10 cellular contexts compared by ENCODE assay signal in genomic region chr14:53432378-53432802, GRCh38.
DNase-seq lines count a peak whose midpoint lies in the region; ATAC-seq and TF ChIP-seq lines count a peak whose summit lies in the region.
"Had no signal": no experiment of that assay in that cellular context is flagged by ENCODE, and none has a peak within 500 bp of the region (broad histone marks: within the 10 kb centered on the region; RNA-seq: fewer than 3 reads in every experiment).

No MANE protein-coding gene starts in this region.

- H3K4me3 Mint-ChIP-seq in activated CD4-positive, alpha-beta T cell treated with anti-CD3 and anti-CD28 coated beads, Interleukin-2, amount 10 ng/mL, durations not matched to agents 24 days and 14 days: no peak overlapping the region
- H3K4me3 Mint-ChIP-seq: dendritic cell treated with granulocyte-macrophage colony-stimulating factor and Interleukin-4, amounts not matched to agents 40 ng/mL and 50 ng/mL, for 4 days had no signal

- H3K27ac Mint-ChIP-seq in activated CD4-positive, alpha-beta T cell treated with anti-CD3 and anti-CD28 coated beads, Interleukin-2, amount 10 ng/mL, durations not matched to agents 24 days and 14 days: no peak overlapping the region
- H3K27ac Mint-ChIP-seq: dendritic cell treated with granulocyte-macrophage colony-stimulating factor and Interleukin-4, amounts not matched to agents 40 ng/mL and 50 ng/mL, for 4 days had no signal

- H3K9me3 Mint-ChIP-seq in activated CD4-positive, alpha-beta T cell treated with anti-CD3 and anti-CD28 coated beads, Interleukin-2, amount 10 ng/mL, durations not matched to agents 24 days and 14 days: no peaks in the 10 kb centered on the region
- H3K9me3 Mint-ChIP-seq: dendritic cell treated with granulocyte-macrophage colony-stimulating factor and Interleukin-4, amounts not matched to agents 40 ng/mL and 50 ng/mL, for 4 days had no signal

- H3K4me3 ChIP-seq in adrenal gland: no peak overlapping the region
- H3K4me3 ChIP-seq: thoracic aorta had no signal

- H3K9me3 ChIP-seq in adrenal gland (replicated peaks in 1 of 3): no peaks in the 10 kb centered on the region
- H3K9me3 ChIP-seq: thoracic aorta had no signal

- 36 to 56% (median 49%) methylated on average over 2 of the region's 2 CpGs for WGBS in adrenal gland, 4 donors

- H3K36me3 Mint-ChIP-seq in activated CD4-positive, alpha-beta T cell treated with anti-CD3 and anti-CD28 coated beads, Interleukin-2, amount 10 ng/mL, durations not matched to agents 24 days and 14 days (ENCODE audit: low read depth): no peaks in the 10 kb centered on the region

- no peaks in the 10 kb centered on the region for H3K4me1 Mint-ChIP-seq in activated CD4-positive, alpha-beta T cell treated with anti-CD3 and anti-CD28 coated beads, Interleukin-2, amount 10 ng/mL, durations not matched to agents 24 days and 14 days

- DNase-seq in activated CD4-positive, alpha-beta T cell treated with anti-CD3 and anti-CD28 coated beads, Interleukin-2, amount 10 ng/mL, durations not matched to agents 24 days and 14 days: peak; percentile 58
- DNase-seq in activated CD4-positive, alpha-beta T cell treated with anti-CD3 and anti-CD28 coated beads for 4 hours: no peak
- DNase-seq in NCI-H1694 (lab: John Stamatoyannopoulos, UW) (peak; percentile 32), adrenal gland (peak in 5 of 7 donors; percentile 15 to 54 (median 24)), islet precursor cell (peak; percentile 77), C1 segment of cervical spinal cord (lab: John Stamatoyannopoulos, UW) (no peak)
- DNase-seq in effector CD8-positive, alpha-beta T cell (lab: John Stamatoyannopoulos, UW): no peak

- no peaks in the 10 kb centered on the region for H3K27me3 ChIP-seq in adrenal gland

- intact Hi-C loops in activated CD4-positive, alpha-beta T cell treated with anti-CD3 and anti-CD28 coated beads, Interleukin-2, amount 10 ng/mL, durations not matched to agents 24 days and 14 days (cut with micrococcal nuclease): loop anchor here (5.0 kb wide), 2 partner anchors 745 to 915 kb away; no protein-coding TSS in a partner anchor
- intact Hi-C loops in adrenal gland (cut with DNase I): no loop called here

- H3K27me3 Mint-ChIP-seq in activated CD4-positive, alpha-beta T cell treated with anti-CD3 and anti-CD28 coated beads, Interleukin-2, amount 10 ng/mL, durations not matched to agents 24 days and 14 days: peaks cover 3% of the 10 kb centered on the region
- H3K27me3 Mint-ChIP-seq: dendritic cell treated with granulocyte-macrophage colony-stimulating factor and Interleukin-4, amounts not matched to agents 40 ng/mL and 50 ng/mL, for 4 days had no signal

- no peaks in the 10 kb centered on the region for H3K4me1 ChIP-seq in adrenal gland (replicated peaks in 1 of 2)

- no peaks in the 10 kb centered on the region for H3K36me3 ChIP-seq in adrenal gland (replicated peaks in 1 of 2)
- H3K36me3 ChIP-seq: thoracic aorta had no signal

- TF ChIP-seq POLR2A in adrenal gland (IDR thresholded peaks at IDR 0.05): no peak

- peak; percentile 42 to 75 (median 58) for TF ChIP-seq CTCF in adrenal gland (IDR thresholded peaks at IDR 0.05)

- H3K27ac ChIP-seq in adrenal gland: no peak overlapping the region
- H3K27ac ChIP-seq: thoracic aorta had no signal

- peak; percentile 70 for ATAC-seq in HG02588 (IDR thresholded peaks at IDR 0.05; ENCODE audit: unreplicated experiment)

Comparison
In these comparisons a context has a peak if more than half of its experiments do, and no peak if none do; other contexts are left out.
1. DNase-seq: peak in activated CD4-positive, alpha-beta T cell treated with anti-CD3 and anti-CD28 coated beads, Interleukin-2, amount 10 ng/mL, durations not matched to agents 24 days and 14 days (single experiment), NCI-H1694 (single experiment), adrenal gland (5 of 7) and islet precursor cell (single experiment); none in activated CD4-positive, alpha-beta T cell treated with anti-CD3 and anti-CD28 coated beads for 4 hours (0 of 2), C1 segment of cervical spinal cord (0 of 14) and effector CD8-positive, alpha-beta T cell (single experiment).